Comparison of ENCODE assay signal across 22 cellular contexts in genomic region chr15:27873039-27873438, GRCh38.
"Had no signal": no experiment of that assay in that cellular context is flagged by ENCODE, and none has a peak within 500 bp of the region (broad histone marks: within the 10 kb centered on the region; RNA-seq: fewer than 3 reads in every experiment).

No MANE protein-coding gene starts in this region.

- H3K36me3 ChIP-seq: neutrophil, pancreas, right lobe of liver, sigmoid colon, stomach, thoracic aorta, thyroid gland, tibial nerve, upper lobe of left lung, vagina had no signal

- H3K4me1 ChIP-seq: pancreas, psoas muscle, right lobe of liver, sigmoid colon, stomach, thyroid gland, upper lobe of left lung had no signal

- H3K27ac ChIP-seq: neutrophil, pancreas, psoas muscle, right lobe of liver, sigmoid colon, stomach, thoracic aorta, thyroid gland, tibial nerve, upper lobe of left lung, vagina had no signal

- H3K4me3 ChIP-seq: pancreas, psoas muscle, right lobe of liver, sigmoid colon, stomach, thoracic aorta, thyroid gland, tibial nerve, upper lobe of left lung, vagina had no signal

- H3K9me3 ChIP-seq: neutrophil, pancreas, psoas muscle, right lobe of liver, thoracic aorta, thyroid gland, tibial nerve, upper lobe of left lung, vagina had no signal

- H3K27me3 ChIP-seq: neutrophil, pancreas, right lobe of liver, sigmoid colon, stomach, thyroid gland, tibial nerve, upper lobe of left lung, vagina had no signal

- DNase-seq: naive thymus-derived CD8-positive, alpha-beta T cell; nephron progenitor cell; nucleus accumbens; pancreas; psoas muscle; right lobe of liver; sigmoid colon; small intestine; stimulated activated CD4-positive, alpha-beta T cell treated with anti-CD3 and anti-CD28 coated beads, Interleukin-15, amount 100 ng/mL, for 24 hours; stimulated activated CD4-positive, alpha-beta T cell treated with anti-CD3 and anti-CD28 coated beads, Interleukin-2, amount 100 ng/mL, for 24 hours; stimulated activated CD4-positive, alpha-beta T cell treated with anti-CD3 and anti-CD28 coated beads, Interleukin-2, amount 100 ng/mL, for 48 hours; stimulated activated CD4-positive, alpha-beta T cell treated with anti-CD3 and anti-CD28 coated beads, Interleukin-4, amount 100 ng/mL, for 24 hours; stimulated activated naive B cell treated with anti-CD40 and anti-IgM and Interleukin-4, amounts not matched to agents 10 μg/mL and 1 μg/mL and 100 μg/mL, for 72 hours; stimulated activated naive CD4-positive, alpha-beta T cell treated with Interleukin-2 at 50 U/mL for 16 hours; stomach; thyroid gland; trophoblast cell; upper lobe of left lung had no signal
